ENCODE assay signal across 5 cellular contexts in the genomic region with DNA sequence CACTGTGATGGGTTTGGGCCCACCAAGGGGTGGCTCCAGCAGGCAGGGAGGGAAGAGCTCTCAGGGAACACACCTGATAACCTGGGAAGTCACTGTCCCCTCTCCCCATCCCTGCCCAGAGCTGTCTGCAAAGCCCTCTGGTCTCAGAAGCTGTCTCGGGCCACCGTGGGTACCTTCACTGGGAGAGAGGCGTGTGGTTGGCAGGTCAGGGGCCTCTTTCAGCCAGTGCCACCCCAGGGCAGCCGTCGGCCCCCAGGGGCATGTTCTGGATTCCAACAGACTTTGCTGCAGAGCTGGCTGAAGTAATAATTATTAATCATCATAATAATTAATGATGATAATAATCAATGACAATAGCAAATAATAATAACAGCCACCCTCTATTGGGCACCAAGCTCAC. TPM values are rescaled to one million over a fixed set of nuclear protein-coding genes. Genes with fewer than 3 reads are reported as not detected.
"Had no signal": no experiment of that assay in that cellular context is flagged by ENCODE, and none has a peak within 500 bp of the region (broad histone marks: within the 10 kb centered on the region; RNA-seq: fewer than 3 reads in every experiment).

No MANE protein-coding gene starts in this region.

- H3K4me3 Mint-ChIP-seq: IgD-negative memory B cell had no signal

- DNase-seq: IMR-90 had no signal

- H3K36me3 Mint-ChIP-seq: IgD-negative memory B cell had no signal

- H3K27ac ChIP-seq: HL-60 had no signal

- H3K27ac Mint-ChIP-seq: IgD-negative memory B cell had no signal

- H3K4me3 ChIP-seq: K562 had no signal

- H3K9me3 Mint-ChIP-seq: IgD-negative memory B cell had no signal

- H3K4me1 Mint-ChIP-seq: IgD-negative memory B cell had no signal

RNA-seq across cellular contexts. Expression of a gene that starts 21.1 kb away (rescaled TPM):
- total RNA-seq: HT-29 had no signal
- polyA plus RNA-seq: IgD-negative memory B cell had no signal
